ENCODE assay signal across 33 cellular contexts in the genomic region with DNA sequence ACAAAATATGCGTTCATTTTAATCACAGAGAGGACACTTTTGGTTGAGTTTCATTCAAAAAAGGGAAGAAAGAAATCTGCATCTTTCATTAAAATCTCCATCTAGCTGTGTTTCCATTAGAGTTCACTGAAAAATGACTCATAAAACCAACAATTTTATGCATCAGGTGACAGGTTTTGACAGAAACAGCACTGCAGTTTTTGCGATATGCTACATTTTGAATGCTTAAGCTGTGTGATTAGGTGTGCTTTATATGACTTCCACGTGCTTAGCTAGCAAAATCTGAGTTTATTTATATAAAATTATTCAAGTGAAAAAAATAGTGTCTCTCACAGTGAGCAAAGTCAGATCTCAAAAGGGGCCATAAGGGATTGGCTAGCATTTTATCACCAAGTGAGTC.
"Had no signal": no experiment of that assay in that cellular context is flagged by ENCODE, and none has a peak within 500 bp of the region (broad histone marks: within the 10 kb centered on the region; RNA-seq: fewer than 3 reads in every experiment).

No MANE protein-coding gene starts in this region.

- H3K9me3 Mint-ChIP-seq: natural killer cell treated with Interleukin-12 subunit alpha and Interleukin-12 subunit beta and Interleukin-15 and Interleukin-18, amount 100 ng/mL, for 72 hours had no signal

- H3K27ac Mint-ChIP-seq: activated CD4-positive, alpha-beta memory T cell treated with anti-CD3 and anti-CD28 coated beads for 36 hours; activated naive CD4-positive, alpha-beta T cell treated with anti-CD3 and anti-CD28 coated beads for 36 hours; activated naive CD8-positive, alpha-beta T cell treated with anti-CD3 and anti-CD28 coated beads for 36 hours; activated T-helper 1 cell treated with anti-CD3 and anti-CD28 coated beads, Interleukin-12 subunit alpha, Interleukin-12 subunit beta, Interleukin-2, Interleukin-4 antibody, amounts not matched to agents 30 ng/mL and 10 ng/mL and 1 ng/mL, durations not matched to agents 14 hours and 24 hours and 36 hours; natural killer cell treated with Interleukin-12 subunit alpha and Interleukin-12 subunit beta and Interleukin-15 and Interleukin-18, amount 100 ng/mL, for 72 hours; T-helper 1 cell treated with Interleukin-12 subunit alpha and Interleukin-12 subunit beta and Interleukin-4 antibody, amounts not matched to agents 30 μg/mL and 1 μg/mL, for 36 hours had no signal

- H3K4me3 ChIP-seq: adrenal gland, breast epithelium, esophagus squamous epithelium, left ventricle myocardium inferior, lung, mucosa of descending colon, right atrium auricular region, suprapubic skin, tibial nerve had no signal

- H3K27me3 ChIP-seq: adrenal gland, breast epithelium, esophagus squamous epithelium, right atrium auricular region, suprapubic skin, tibial nerve had no signal

- H3K27ac ChIP-seq: adrenal gland, breast epithelium, epithelial cell of prostate, esophagus squamous epithelium, left ventricle myocardium inferior, right atrium auricular region, suprapubic skin, tibial nerve, WERI-Rb-1 had no signal

- H3K36me3 Mint-ChIP-seq: activated CD4-positive, alpha-beta memory T cell treated with anti-CD3 and anti-CD28 coated beads for 36 hours; activated naive CD8-positive, alpha-beta T cell treated with anti-CD3 and anti-CD28 coated beads for 36 hours; natural killer cell treated with Interleukin-12 subunit alpha and Interleukin-12 subunit beta and Interleukin-15 and Interleukin-18, amount 100 ng/mL, for 72 hours had no signal

- H3K4me3 Mint-ChIP-seq: activated CD4-positive, alpha-beta memory T cell treated with anti-CD3 and anti-CD28 coated beads for 36 hours; activated naive CD4-positive, alpha-beta T cell treated with anti-CD3 and anti-CD28 coated beads for 36 hours; activated naive CD8-positive, alpha-beta T cell treated with anti-CD3 and anti-CD28 coated beads for 36 hours; activated T-helper 1 cell treated with anti-CD3 and anti-CD28 coated beads, Interleukin-12 subunit alpha, Interleukin-12 subunit beta, Interleukin-2, Interleukin-4 antibody, amounts not matched to agents 30 ng/mL and 10 ng/mL and 1 ng/mL, durations not matched to agents 14 hours and 24 hours and 36 hours; central memory CD8-positive, alpha-beta T cell; natural killer cell treated with Interleukin-12 subunit alpha and Interleukin-12 subunit beta and Interleukin-15 and Interleukin-18, amount 100 ng/mL, for 72 hours; T-helper 1 cell treated with Interleukin-12 subunit alpha and Interleukin-12 subunit beta and Interleukin-4 antibody, amounts not matched to agents 30 μg/mL and 1 μg/mL, for 36 hours had no signal

- H3K4me1 ChIP-seq: adrenal gland, breast epithelium, esophagus squamous epithelium, left ventricle myocardium inferior, right atrium auricular region, suprapubic skin, tibial nerve had no signal

- H3K4me1 Mint-ChIP-seq: activated naive CD8-positive, alpha-beta T cell treated with anti-CD3 and anti-CD28 coated beads for 36 hours; central memory CD8-positive, alpha-beta T cell had no signal

- H3K9me3 ChIP-seq: adrenal gland, breast epithelium, esophagus squamous epithelium, left ventricle myocardium inferior, mucosa of descending colon, right atrium auricular region, suprapubic skin had no signal

- ATAC-seq: activated CD4-positive, CD25-positive, alpha-beta regulatory T cell treated with anti-CD3 and anti-CD28 coated beads, Interleukin-2, amount 50 U/mL, for 24 hours; mucosa of descending colon; natural killer cell treated with Interleukin-12 subunit alpha and Interleukin-12 subunit beta and Interleukin-15 and Interleukin-18, amount 100 ng/mL, for 72 hours had no signal

- DNase-seq: activated CD4-positive, alpha-beta memory T cell treated with anti-CD3 and anti-CD28 coated beads for 36 hours; activated CD4-positive, alpha-beta T cell treated with anti-CD3 and anti-CD28 coated beads for 48 hours; activated CD8-positive, alpha-beta memory T cell treated with anti-CD3 and anti-CD28 coated beads, Interleukin-2, amount 50 U/mL, for 4 hours; activated effector memory CD4-positive, alpha-beta T cell treated with anti-CD3 and anti-CD28 coated beads, Interleukin-2, amount 50 U/mL, for 16 hours; activated naive CD4-positive, alpha-beta T cell treated with anti-CD3 and anti-CD28 coated beads for 36 hours; activated naive CD8-positive, alpha-beta T cell treated with anti-CD3 and anti-CD28 coated beads for 36 hours; activated T-cell treated with anti-CD3 and anti-CD28 coated beads, Interleukin-2, amount 50 U/mL, for 1 hour; adrenal gland; aorta; dermis blood vessel endothelial cell; effector CD4-positive, alpha-beta T cell; esophagus squamous epithelium; glutamatergic neuron; islet precursor cell; left ventricle myocardium inferior; mucosa of descending colon; posterior cingulate gyrus; stimulated activated CD4-positive, alpha-beta T cell treated with anti-CD3 and anti-CD28 coated beads, Interleukin-15, amount 100 ng/mL, for 24 hours; stimulated activated CD4-positive, alpha-beta T cell treated with anti-CD3 and anti-CD28 coated beads, Interleukin-2, amount 100 ng/mL, for 24 hours; stimulated activated naive CD4-positive, alpha-beta T cell; T-helper 9 cell; WERI-Rb-1 had no signal

- H3K27me3 Mint-ChIP-seq: activated CD4-positive, alpha-beta memory T cell treated with anti-CD3 and anti-CD28 coated beads for 36 hours; activated naive CD8-positive, alpha-beta T cell treated with anti-CD3 and anti-CD28 coated beads for 36 hours; central memory CD8-positive, alpha-beta T cell; natural killer cell treated with Interleukin-12 subunit alpha and Interleukin-12 subunit beta and Interleukin-15 and Interleukin-18, amount 100 ng/mL, for 72 hours had no signal

- H3K36me3 ChIP-seq: adrenal gland, breast epithelium, esophagus squamous epithelium, left ventricle myocardium inferior, right atrium auricular region, suprapubic skin, tibial nerve, WERI-Rb-1 had no signal
